21 cellular contexts compared by ENCODE assay signal in the genomic region with DNA sequence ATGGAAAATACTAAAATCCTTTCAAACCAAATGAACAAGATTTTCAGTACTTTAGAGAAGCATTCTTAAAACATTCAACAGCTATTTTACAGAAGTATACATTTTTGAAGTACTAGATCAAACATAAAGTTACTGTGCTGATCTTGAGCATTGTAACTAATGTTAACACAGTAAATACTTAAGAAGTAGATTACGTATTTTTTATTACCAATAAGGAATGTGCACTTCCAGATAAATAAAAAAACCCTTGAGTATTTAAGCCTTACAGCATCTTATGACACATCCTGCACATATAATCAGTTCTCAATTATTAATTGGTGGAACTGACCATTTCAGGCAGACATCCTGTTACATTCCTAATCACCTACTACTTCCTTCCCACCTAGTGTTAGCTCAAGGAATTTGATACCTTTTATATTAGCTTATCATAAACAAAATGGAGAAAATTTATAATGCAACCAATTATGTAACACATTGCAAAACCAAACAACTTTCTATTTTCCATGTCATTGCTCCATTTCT.
"Had no signal": no experiment of that assay in that cellular context is flagged by ENCODE, and none has a peak within 500 bp of the region (broad histone marks: within the 10 kb centered on the region; RNA-seq: fewer than 3 reads in every experiment).

No MANE protein-coding gene starts in this region.

- H3K4me3 Mint-ChIP-seq: activated CD4-positive, alpha-beta memory T cell treated with anti-CD3 and anti-CD28 coated beads, Interleukin-2, amount 10 ng/mL, durations not matched to agents 7 days and 5 days; activated CD4-positive, alpha-beta T cell treated with anti-CD3 and anti-CD28 coated beads, Interleukin-2, amount 10 ng/mL, durations not matched to agents 24 days and 14 days; activated naive CD8-positive, alpha-beta T cell treated with anti-CD3 and anti-CD28 coated beads, Interleukin-2, amount 50 U/mL, for 24 hours; activated T-helper 1 cell treated with anti-CD3 and anti-CD28 coated beads, Interleukin-12 subunit alpha, Interleukin-12 subunit beta, Interleukin-2, Interleukin-4 antibody, amounts not matched to agents 30 ng/mL and 10 ng/mL and 1 ng/mL, durations not matched to agents 14 hours and 24 hours and 36 hours; naive thymus-derived CD8-positive, alpha-beta T cell; neural progenitor cell; stimulated activated effector memory CD8-positive, alpha-beta T cell treated with anti-CD3 and anti-CD28 coated beads, Interleukin-12 subunit alpha, Interleukin-12 subunit beta, amount 100 ng/mL, for 72 hours; stimulated activated naive CD8-positive, alpha-beta T cell treated with anti-CD3 and anti-CD28 coated beads, Interleukin-15, amount 100 ng/mL, for 72 hours had no signal

- H3K4me1 Mint-ChIP-seq: activated CD4-positive, alpha-beta memory T cell treated with anti-CD3 and anti-CD28 coated beads, Interleukin-2, amount 10 ng/mL, durations not matched to agents 7 days and 5 days; activated CD4-positive, alpha-beta T cell treated with anti-CD3 and anti-CD28 coated beads, Interleukin-2, amount 10 ng/mL, durations not matched to agents 24 days and 14 days; naive thymus-derived CD8-positive, alpha-beta T cell; neural progenitor cell; stimulated activated effector memory CD8-positive, alpha-beta T cell treated with anti-CD3 and anti-CD28 coated beads, Interleukin-12 subunit alpha, Interleukin-12 subunit beta, amount 100 ng/mL, for 72 hours; stimulated activated naive CD8-positive, alpha-beta T cell treated with anti-CD3 and anti-CD28 coated beads, Interleukin-15, amount 100 ng/mL, for 72 hours had no signal

- H3K36me3 Mint-ChIP-seq: neural progenitor cell had no signal

- H3K27ac Mint-ChIP-seq: activated CD4-positive, alpha-beta memory T cell treated with anti-CD3 and anti-CD28 coated beads, Interleukin-2, amount 10 ng/mL, durations not matched to agents 7 days and 5 days; activated CD4-positive, alpha-beta T cell treated with anti-CD3 and anti-CD28 coated beads, Interleukin-2, amount 10 ng/mL, durations not matched to agents 24 days and 14 days; activated naive CD8-positive, alpha-beta T cell treated with anti-CD3 and anti-CD28 coated beads, Interleukin-2, amount 50 U/mL, for 24 hours; activated T-helper 1 cell treated with anti-CD3 and anti-CD28 coated beads, Interleukin-12 subunit alpha, Interleukin-12 subunit beta, Interleukin-2, Interleukin-4 antibody, amounts not matched to agents 30 ng/mL and 10 ng/mL and 1 ng/mL, durations not matched to agents 14 hours and 24 hours and 36 hours; naive thymus-derived CD8-positive, alpha-beta T cell; neural progenitor cell; progenitor cell of endocrine pancreas; stimulated activated effector memory CD8-positive, alpha-beta T cell treated with anti-CD3 and anti-CD28 coated beads, Interleukin-12 subunit alpha, Interleukin-12 subunit beta, amount 100 ng/mL, for 72 hours; stimulated activated naive CD8-positive, alpha-beta T cell treated with anti-CD3 and anti-CD28 coated beads, Interleukin-15, amount 100 ng/mL, for 72 hours had no signal

- H3K27me3 Mint-ChIP-seq: activated CD4-positive, alpha-beta memory T cell treated with anti-CD3 and anti-CD28 coated beads, Interleukin-2, amount 10 ng/mL, durations not matched to agents 7 days and 5 days; activated CD4-positive, alpha-beta T cell treated with anti-CD3 and anti-CD28 coated beads, Interleukin-2, amount 10 ng/mL, durations not matched to agents 24 days and 14 days; activated naive CD8-positive, alpha-beta T cell treated with anti-CD3 and anti-CD28 coated beads, Interleukin-2, amount 50 U/mL, for 24 hours; naive thymus-derived CD8-positive, alpha-beta T cell; progenitor cell of endocrine pancreas; stimulated activated naive CD8-positive, alpha-beta T cell treated with anti-CD3 and anti-CD28 coated beads, Interleukin-15, amount 100 ng/mL, for 72 hours had no signal

- DNase-seq: activated CD4-positive, alpha-beta memory T cell treated with anti-CD3 and anti-CD28 coated beads, Interleukin-2, amount 10 ng/mL, durations not matched to agents 7 days and 5 days; activated CD4-positive, alpha-beta T cell treated with anti-CD3 and anti-CD28 coated beads, Interleukin-2, amount 10 ng/mL, durations not matched to agents 24 days and 14 days; activated gamma-delta T cell; activated naive CD4-positive, alpha-beta T cell treated with anti-CD3 and anti-CD28 coated beads, Interleukin-2, amount 50 U/mL, for 16 hours; activated naive CD8-positive, alpha-beta T cell treated with anti-CD3 and anti-CD28 coated beads, Interleukin-2, amount 50 U/mL, for 24 hours; activated T-cell treated with anti-CD3 and anti-CD28 coated beads for 4 hours; body of pancreas; effector memory CD4-positive, alpha-beta T cell; gastrocnemius medialis; islet precursor cell; naive thymus-derived CD8-positive, alpha-beta T cell; right cardiac atrium; stimulated activated CD4-positive, alpha-beta T cell treated with anti-CD3 and anti-CD28 coated beads, Interleukin-2, amount 100 ng/mL, for 24 hours; stimulated activated naive CD8-positive, alpha-beta T cell treated with anti-CD3 and anti-CD28 coated beads, Interleukin-15, amount 100 ng/mL, for 72 hours; tibial artery; uterus had no signal

- H3K9ac ChIP-seq: neural progenitor cell had no signal

- H3K27ac ChIP-seq: body of pancreas, esophagus muscularis mucosa, gastrocnemius medialis, tibial artery, uterus had no signal

- H3K36me3 ChIP-seq: uterus had no signal

- H2AFZ ChIP-seq: neural progenitor cell had no signal

- H3K9me3 Mint-ChIP-seq: activated CD4-positive, alpha-beta memory T cell treated with anti-CD3 and anti-CD28 coated beads, Interleukin-2, amount 10 ng/mL, durations not matched to agents 7 days and 5 days; activated CD4-positive, alpha-beta T cell treated with anti-CD3 and anti-CD28 coated beads, Interleukin-2, amount 10 ng/mL, durations not matched to agents 24 days and 14 days; activated naive CD8-positive, alpha-beta T cell treated with anti-CD3 and anti-CD28 coated beads, Interleukin-2, amount 50 U/mL, for 24 hours; activated T-helper 1 cell treated with anti-CD3 and anti-CD28 coated beads, Interleukin-12 subunit alpha, Interleukin-12 subunit beta, Interleukin-2, Interleukin-4 antibody, amounts not matched to agents 30 ng/mL and 10 ng/mL and 1 ng/mL, durations not matched to agents 14 hours and 24 hours and 36 hours; naive thymus-derived CD8-positive, alpha-beta T cell; neural progenitor cell; stimulated activated effector memory CD8-positive, alpha-beta T cell treated with anti-CD3 and anti-CD28 coated beads, Interleukin-12 subunit alpha, Interleukin-12 subunit beta, amount 100 ng/mL, for 72 hours; stimulated activated naive CD8-positive, alpha-beta T cell treated with anti-CD3 and anti-CD28 coated beads, Interleukin-15, amount 100 ng/mL, for 72 hours had no signal

- H3K9me3 ChIP-seq: body of pancreas, esophagus muscularis mucosa, gastrocnemius medialis, tibial artery, uterus had no signal

- H3K4me3 ChIP-seq: body of pancreas, esophagus muscularis mucosa, gastrocnemius medialis, neural progenitor cell, tibial artery, uterus had no signal

- H3K27me3 ChIP-seq: body of pancreas, esophagus muscularis mucosa, gastrocnemius medialis, neural progenitor cell, tibial artery, uterus had no signal

- H3K4me2 ChIP-seq: neural progenitor cell had no signal

- H3K4me1 ChIP-seq: body of pancreas, esophagus muscularis mucosa, gastrocnemius medialis, neural progenitor cell, tibial artery, uterus had no signal
